In the genomic region with DNA sequence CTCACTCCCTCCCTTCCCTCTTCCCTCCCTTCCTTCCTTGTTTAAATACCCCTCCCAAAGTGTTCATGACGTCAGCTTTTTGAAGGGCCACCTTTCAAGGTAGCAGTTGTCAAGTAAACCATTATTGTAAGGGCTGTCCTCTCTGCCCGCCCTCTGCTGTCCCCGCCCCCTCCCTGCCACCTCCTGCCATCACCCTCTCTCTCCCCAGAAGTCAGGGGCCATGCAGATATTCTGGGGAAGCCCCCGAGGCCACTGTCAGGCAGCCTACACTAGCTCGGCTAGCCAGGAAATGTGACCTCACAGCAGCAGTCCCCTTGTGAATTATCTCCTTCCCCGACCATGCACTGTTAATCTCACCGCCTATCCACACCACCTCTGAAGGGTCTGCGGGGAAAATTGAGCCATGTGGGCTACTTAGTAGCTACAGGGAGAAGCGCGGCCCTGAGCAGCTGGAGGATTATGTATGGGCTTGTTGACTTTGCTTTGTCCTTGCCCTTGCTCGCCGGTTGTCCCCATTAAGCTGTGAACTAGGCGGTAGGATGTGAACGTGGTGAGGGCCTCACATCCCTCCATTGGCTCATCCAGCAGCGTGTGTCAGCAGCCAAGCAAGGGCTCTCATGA, we compare ENCODE assay signal across 14 cellular contexts. TPM values are rescaled to one million over a fixed set of nuclear protein-coding genes. Genes with fewer than 3 reads are reported as not detected.
DNase-seq lines count a peak whose midpoint lies in the region; ATAC-seq and TF ChIP-seq lines count a peak whose summit lies in the region.
"Had no signal": no experiment of that assay in that cellular context is flagged by ENCODE, and none has a peak within 500 bp of the region (broad histone marks: within the 10 kb centered on the region; RNA-seq: fewer than 3 reads in every experiment).

No MANE protein-coding gene starts in this region.

- H3K4me3 ChIP-seq in mesenchymal stem cell (ENCODE audit: insufficient read depth in 1 of 2, low read depth in 1 of 2, low read length in 2 of 2): no peak overlapping the region

- peak; percentile 37 for ATAC-seq in T-helper 17 cell
- peak; percentile 74 to 75 for ATAC-seq in natural killer cell treated with Interleukin-12 subunit alpha and Interleukin-12 subunit beta and Interleukin-15 and Interleukin-18, amount 100 ng/mL, for 72 hours
- ATAC-seq: left ventricle myocardium superior had no signal

- no peaks in the 10 kb centered on the region for H3K36me3 ChIP-seq in mesenchymal stem cell (ENCODE audit: control insufficient read depth in 1 of 2, insufficient read depth in 2 of 2, low read depth in 1 of 2, low read length in 2 of 2)

- H3K36me3 Mint-ChIP-seq in T-helper 17 cell (ENCODE audit: low read depth): peaks cover 5% of the 10 kb centered on the region
- no peaks in the 10 kb centered on the region for H3K36me3 Mint-ChIP-seq in natural killer cell treated with Interleukin-12 subunit alpha and Interleukin-12 subunit beta and Interleukin-15 and Interleukin-18, amount 100 ng/mL, for 72 hours
- H3K36me3 Mint-ChIP-seq: CD8-positive, alpha-beta memory T cell had no signal

- no peak overlapping the region for H3K23ac ChIP-seq in mesenchymal stem cell (ENCODE audit: low read length in 2 of 2)

- H2AFZ ChIP-seq in mesenchymal stem cell (ENCODE audit: low read depth, low read length): no peak overlapping the region

- no peaks in the 10 kb centered on the region for H3K9me3 Mint-ChIP-seq in natural killer cell treated with Interleukin-12 subunit alpha and Interleukin-12 subunit beta and Interleukin-15 and Interleukin-18, amount 100 ng/mL, for 72 hours
- H3K9me3 Mint-ChIP-seq: CD8-positive, alpha-beta memory T cell had no signal

- H3K4me1 ChIP-seq in mesenchymal stem cell (ENCODE audit: control insufficient read depth, insufficient read depth, low read depth, low read length): peaks cover 10% of the 10 kb centered on the region

- no peak overlapping the region for H2BK120ac ChIP-seq in mesenchymal stem cell (ENCODE audit: low read depth, low read length)

- H3K4ac ChIP-seq in mesenchymal stem cell (ENCODE audit: low read depth in 1 of 2, low read length in 2 of 2): no peak overlapping the region

- H3K79me1 ChIP-seq in mesenchymal stem cell (replicated peaks; ENCODE audit: low read length, poor library complexity, severe bottlenecking): no peaks in the 10 kb centered on the region

- H3K4me3 Mint-ChIP-seq in T-helper 17 cell: no peak overlapping the region
- no peak overlapping the region for H3K4me3 Mint-ChIP-seq in natural killer cell treated with Interleukin-12 subunit alpha and Interleukin-12 subunit beta and Interleukin-15 and Interleukin-18, amount 100 ng/mL, for 72 hours
- H3K4me3 Mint-ChIP-seq: CD8-positive, alpha-beta memory T cell had no signal

- H2BK12ac ChIP-seq in mesenchymal stem cell (ENCODE audit: low read length in 2 of 2): no peak overlapping the region

- peaks cover 62% of the 10 kb centered on the region for H3K27me3 Mint-ChIP-seq in T-helper 17 cell
- H3K27me3 Mint-ChIP-seq in natural killer cell treated with Interleukin-12 subunit alpha and Interleukin-12 subunit beta and Interleukin-15 and Interleukin-18, amount 100 ng/mL, for 72 hours: peaks cover 17 to 18% of the 10 kb centered on the region in 2 donors

- H2BK15ac ChIP-seq in mesenchymal stem cell (ENCODE audit: low read depth, poor library complexity, severe bottlenecking): no peak overlapping the region

- H4K91ac ChIP-seq in mesenchymal stem cell (ENCODE audit: low read length): no peak overlapping the region

- no peak overlapping the region for H3K14ac ChIP-seq in mesenchymal stem cell (ENCODE audit: low read length in 2 of 2)

- DNase-seq in ELF-1 (ENCODE audit: low read depth, low spot score) (peak; percentile 66), NCI-H146 treated with DMSO at 0.1 percent for 48 hours (lab: John Stamatoyannopoulos, UW; ENCODE audit: unreplicated experiment) (peak; percentile 38), T-helper 17 cell (no peak), mesenchymal stem cell (no peak), GM13976 (ENCODE audit: low spot score) (no peak), dedifferentiated amniotic fluid mesenchymal stem cell (ENCODE audit: extremely low spot score) (no peak)
- no peak for DNase-seq in natural killer cell treated with Interleukin-12 subunit alpha and Interleukin-12 subunit beta and Interleukin-15 and Interleukin-18, amount 100 ng/mL, for 72 hours (ENCODE audit: low spot score)
- DNase-seq: activated T-cell treated with anti-CD3 and anti-CD28 coated beads for 4 hours; CD8-positive, alpha-beta memory T cell; head of caudate nucleus; left ventricle myocardium superior; NCI-H226; stimulated activated naive CD4-positive, alpha-beta T cell treated with Interleukin-2 at 50 U/mL for 16 hours; T-helper 2 cell had no signal

- H3K4me2 ChIP-seq in mesenchymal stem cell (ENCODE audit: low read length, poor library complexity, severe bottlenecking): no peak overlapping the region

- H3K27me3 ChIP-seq in mesenchymal stem cell (ENCODE audit: control insufficient read depth in 1 of 2, insufficient read depth in 1 of 2, low read length in 2 of 2): peaks cover 9 to 46% of the 10 kb centered on the region in 2 experiments

- 46% methylated on average over 13 of the region's 15 CpGs for WGBS in mesenchymal stem cell

- no peak overlapping the region for H2AK5ac ChIP-seq in mesenchymal stem cell (ENCODE audit: low read length, severe bottlenecking)

- H3K4me1 Mint-ChIP-seq in T-helper 17 cell: peaks cover 11% of the 10 kb centered on the region
- H3K4me1 Mint-ChIP-seq in natural killer cell treated with Interleukin-12 subunit alpha and Interleukin-12 subunit beta and Interleukin-15 and Interleukin-18, amount 100 ng/mL, for 72 hours (ENCODE audit: low read depth in 2 of 2): peaks cover 0 to 6% of the 10 kb centered on the region in 2 donors
- H3K4me1 Mint-ChIP-seq: CD8-positive, alpha-beta memory T cell had no signal

- in situ Hi-C loops in GM13976 (cut with MboI; ENCODE audit: low sequenced_read_pairs, unreplicated experiment): loop anchor here (25.0 kb wide), 1 partner anchor 483 kb away; no protein-coding TSS in a partner anchor

- no peak overlapping the region for H3K27ac ChIP-seq in mesenchymal stem cell (ENCODE audit: low read length, poor library complexity, severe bottlenecking)

- H3K9me3 ChIP-seq in T-helper 17 cell (ENCODE audit: control insufficient read depth, low read length, poor library complexity, severe bottlenecking): no peaks in the 10 kb centered on the region
- no peaks in the 10 kb centered on the region for H3K9me3 ChIP-seq in mesenchymal stem cell (ENCODE audit: control insufficient read depth, low read length)

- no peak for TF ChIP-seq CTCF in GM13976 (IDR thresholded peaks at IDR 0.05; ENCODE audit: borderline replicate concordance, control extremely low read depth, extremely low read depth, insufficient read depth, missing control alignments)

- no peak overlapping the region for H4K8ac ChIP-seq in mesenchymal stem cell (ENCODE audit: low read length)

- no peak overlapping the region for H2BK5ac ChIP-seq in mesenchymal stem cell (ENCODE audit: low read depth, low read length, poor library complexity, severe bottlenecking)

- H3K18ac ChIP-seq in mesenchymal stem cell (ENCODE audit: low read depth in 1 of 2, low read length in 2 of 2): no peak overlapping the region

- H3K27ac Mint-ChIP-seq in T-helper 17 cell: no peak overlapping the region
- no peak overlapping the region for H3K27ac Mint-ChIP-seq in natural killer cell treated with Interleukin-12 subunit alpha and Interleukin-12 subunit beta and Interleukin-15 and Interleukin-18, amount 100 ng/mL, for 72 hours
- H3K27ac Mint-ChIP-seq: CD8-positive, alpha-beta memory T cell had no signal

- H3K9ac ChIP-seq in mesenchymal stem cell (ENCODE audit: low read length): no peak overlapping the region

RNA-seq across cellular contexts. Expression of gene ATXN10, which starts 42.1 kb away (rescaled TPM):
- total RNA-seq in T-helper 17 cell: 10 to 100 TPM; 52.9 to 55.7 TPM
- total RNA-seq in natural killer cell treated with Interleukin-12 subunit alpha and Interleukin-12 subunit beta and Interleukin-15 and Interleukin-18, amount 100 ng/mL, for 72 hours: 10 to 100 TPM; 74.0 to 97.0 TPM
- 56.6 TPM for polyA plus RNA-seq in mesenchymal stem cell (2013, experiment 1 of 2)
- polyA plus RNA-seq in mesenchymal stem cell (2013, experiment 2 of 2): 60.4 TPM

Comparison
In these comparisons a context has a peak if more than half of its experiments do, and no peak if none do; other contexts are left out.
1. DNase-seq: peak in ELF-1 (single experiment) and NCI-H146 treated with DMSO at 0.1 percent for 48 hours (single experiment); none in T-helper 17 cell (0 of 3), natural killer cell treated with Interleukin-12 subunit alpha and Interleukin-12 subunit beta and Interleukin-15 and Interleukin-18, amount 100 ng/mL, for 72 hours (single experiment), mesenchymal stem cell (single experiment), GM13976 (single experiment) and dedifferentiated amniotic fluid mesenchymal stem cell (single experiment).